Comparison of ENCODE assay signal across 1 cellular context in genomic region chrX:47218280-47218919, GRCh38.
TF ChIP-seq lines count a peak whose summit lies in the region.

TSS of gene CDK16 (plus strand) at chrX:47218681. CDS start at chrX:47223558, 4,877 bp downstream.

TF ChIP-seq in K562, 482 proteins besides CTCF, POLR2A, EP300 and RAD21 (continued from another document and continues in another):
- TF ChIP-seq PRDM10 (IDR thresholded peaks at IDR 0.05; ENCODE audit: partially characterized antibody) (peak; percentile 100), NBN (IDR thresholded peaks at IDR 0.05; ENCODE audit: low read depth) (0 out of 2 replicates have a peak, but pooled peaks have one; percentile 50), ATF1 (CRISPR knock-in tag; IDR thresholded peaks at IDR 0.05) (no peak), ATF1 (tag; IDR thresholded peaks at IDR 0.05) (peak; percentile 84), ZBTB49 (CRISPR knock-in tag; IDR thresholded peaks at IDR 0.05; ENCODE audit: borderline replicate concordance) (0 out of 2 replicates have a peak, but pooled peaks have one; percentile 49), BCLAF1 (IDR thresholded peaks at IDR 0.05; ENCODE audit: borderline replicate concordance in 1 of 2, control insufficient read depth in 1 of 2, low read depth in 2 of 2, low read length in 1 of 2) (peak in 1 of 2 experiments; percentile 97; a peak in 2 of 4 replicates), STAT6 (CRISPR knock-in tag; IDR thresholded peaks at IDR 0.05) (no peak), NUFIP1 (IDR thresholded peaks at IDR 0.05; ENCODE audit: partially characterized antibody) (peak; percentile 93), ARID4B (CRISPR knock-in tag; IDR thresholded peaks at IDR 0.05) (peak; percentile 83), ELK3 (CRISPR knock-in tag; IDR thresholded peaks at IDR 0.05) (no peak), HEY1 (CRISPR knock-in tag; IDR thresholded peaks at IDR 0.05; ENCODE audit: borderline replicate concordance) (no peak), TOE1 (IDR thresholded peaks at IDR 0.05; ENCODE audit: borderline replicate concordance) (peak; percentile 99), TOE1 (CRISPR knock-in tag; IDR thresholded peaks at IDR 0.05; ENCODE audit: borderline replicate concordance, low read depth) (no peak), KDM1A (IDR thresholded peaks at IDR 0.05) (0 out of 4 replicates have a peak, but pooled peaks of 1 of the 2 experiments have one; percentile 35), FOXM1 (IDR thresholded peaks at IDR 0.05; ENCODE audit: low read depth) (peak; percentile 62), FOXM1 (CRISPR knock-in tag; IDR thresholded peaks at IDR 0.05; ENCODE audit: low read depth) (no peak), NR2C1 (IDR thresholded peaks at IDR 0.05) (no peak), NR2C1 (tag; IDR thresholded peaks at IDR 0.05) (0 out of 2 replicates have a peak, but pooled peaks have one; percentile 32), KDM2B (CRISPR knock-in tag; IDR thresholded peaks at IDR 0.05) (no peak), PHF8 (IDR thresholded peaks at IDR 0.05; ENCODE audit: borderline replicate concordance, low read length) (peak; percentile 90; the same call in 1 of the 2 replicates), ESRRB (CRISPR knock-in tag; IDR thresholded peaks at IDR 0.05; ENCODE audit: borderline replicate concordance) (no peak), FUS (optimal IDR thresholded peaks at IDR 0.05; ENCODE audit: low read depth, low read length) (peak; percentile 52), TEAD1 (CRISPR knock-in tag; IDR thresholded peaks at IDR 0.05) (peak in 1 of 2 experiments; percentile 69; a peak in 1 of 4 replicates), CREB1 (IDR thresholded peaks at IDR 0.05) (0 out of 2 replicates have a peak, but pooled peaks have one; percentile 8), CREB1 (CRISPR knock-in tag; IDR thresholded peaks at IDR 0.05) (no peak; the same call in 1 of the 2 replicates), NFIC (IDR thresholded peaks at IDR 0.05) (peak; percentile 27), KDM5B (IDR thresholded peaks at IDR 0.05; ENCODE audit: insufficient replicate concordance, low read depth, low read length) (peak; percentile 62), REST (CRISPR knock-in tag; IDR thresholded peaks at IDR 0.05; ENCODE audit: low read depth) (peak; percentile 58; the same call in 1 of the 2 replicates), U2AF2 (optimal IDR thresholded peaks at IDR 0.05; ENCODE audit: low read depth, low read length) (no peak), POLR2AphosphoS5 (IDR thresholded peaks at IDR 0.05; ENCODE audit: control insufficient read depth, insufficient read depth, low read depth, low read length) (peak; percentile 72; the same call in 1 of the 2 replicates), EP400 (IDR thresholded peaks at IDR 0.05) (peak; percentile 66; the same call in 1 of the 2 replicates), ARID1B (IDR thresholded peaks at IDR 0.05) (peak; percentile 55), MIER1 (IDR thresholded peaks at IDR 0.05; ENCODE audit: low read depth) (peak; percentile 67; the same call in 1 of the 2 replicates), FOXK1 (CRISPR knock-in tag; IDR thresholded peaks at IDR 0.05; ENCODE audit: borderline replicate concordance) (no peak), RB1 (IDR thresholded peaks at IDR 0.05; ENCODE audit: low read depth) (peak; percentile 60), HDAC6 (IDR thresholded peaks at IDR 0.05; ENCODE audit: low read depth, low read length) (no peak)
